In the genomic region with DNA sequence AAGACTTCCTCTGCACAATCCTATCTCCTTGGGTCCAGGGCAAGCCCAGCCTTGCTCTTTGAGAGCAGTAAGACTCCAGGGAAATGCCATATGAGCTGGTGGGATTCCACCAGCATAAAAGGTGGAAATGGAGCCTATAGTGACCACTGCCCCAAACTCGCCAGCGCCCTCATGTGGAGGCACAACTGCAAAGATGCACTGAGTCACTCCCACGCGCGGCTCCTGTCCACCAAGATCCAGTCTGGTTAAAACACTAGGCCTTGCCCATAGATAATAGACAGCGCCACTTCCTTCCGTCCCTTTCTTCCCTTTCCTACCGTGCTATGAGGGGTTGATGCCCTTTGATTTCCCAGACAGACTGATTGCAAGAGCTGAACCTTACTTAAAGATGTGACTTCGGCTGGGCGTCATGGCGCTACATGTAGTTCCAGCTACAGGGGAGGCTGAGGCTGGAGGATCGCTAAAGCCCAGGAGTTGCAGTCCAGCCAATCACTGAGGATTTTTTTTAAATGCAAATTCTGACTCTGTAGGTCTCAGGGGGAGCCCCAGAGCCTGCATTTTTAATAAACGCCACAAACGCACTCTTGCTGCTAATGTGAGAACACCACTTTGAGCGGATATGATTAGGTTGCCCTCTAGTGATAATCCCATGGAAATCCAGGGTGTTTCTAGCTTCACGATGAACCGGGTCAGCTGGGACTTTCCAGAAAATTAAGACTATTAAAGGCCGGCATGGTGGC, we compare ENCODE assay signal across 8 cellular contexts.
DNase-seq lines count a peak whose midpoint lies in the region; ATAC-seq and TF ChIP-seq lines count a peak whose summit lies in the region.

No MANE protein-coding gene starts in this region.

- no peaks in the 10 kb centered on the region for H3K9me3 ChIP-seq in adrenal gland (replicated peaks in 1 of 3)
- no peaks in the 10 kb centered on the region for H3K9me3 ChIP-seq in aorta (ENCODE audit: control insufficient read depth, low read length)

- no peaks in the 10 kb centered on the region for H3K36me3 ChIP-seq in adrenal gland (replicated peaks in 1 of 2)
- no peaks in the 10 kb centered on the region for H3K36me3 ChIP-seq in kidney epithelial cell (ENCODE audit: control insufficient read depth, insufficient read depth, low read length)
- no peaks in the 10 kb centered on the region for H3K36me3 ChIP-seq in aorta (ENCODE audit: control insufficient read depth in 1 of 2, insufficient read depth in 2 of 2, low read length in 1 of 2)

- peak; percentile 59; the same call in 1 of the 2 replicates for TF ChIP-seq CTCF in LNCAP (IDR thresholded peaks at IDR 0.05)
- TF ChIP-seq CTCF in adrenal gland (IDR thresholded peaks at IDR 0.05): peak; percentile 13 to 49 (median 40)
- peak; percentile 44 for TF ChIP-seq CTCF in kidney epithelial cell (IDR thresholded peaks at IDR 0.05; ENCODE audit: insufficient read depth, low read length, poor library complexity, severe bottlenecking)

- H3K4me1 ChIP-seq in adrenal gland (replicated peaks in 1 of 2) (no peaks in the 10 kb centered on the region), aorta (ENCODE audit: control insufficient read depth in 1 of 2, insufficient read depth in 2 of 2, low read length in 2 of 2) (no peaks in the 10 kb centered on the region)

- H3K27ac ChIP-seq in adrenal gland: no peak overlapping the region
- H3K27ac ChIP-seq in aorta (ENCODE audit: low read depth in 1 of 2, low read length in 2 of 2): no peak overlapping the region

- no peak for TF ChIP-seq POLR2A in adrenal gland (IDR thresholded peaks at IDR 0.05)

- no peaks in the 10 kb centered on the region for H3K27me3 ChIP-seq in adrenal gland
- no peaks in the 10 kb centered on the region for H3K27me3 ChIP-seq in kidney epithelial cell (ENCODE audit: control insufficient read depth, insufficient read depth, low read length)
- H3K27me3 ChIP-seq in aorta (ENCODE audit: control insufficient read depth in 1 of 2, insufficient read depth in 2 of 2, low read length in 1 of 2): no peaks in the 10 kb centered on the region

- intact Hi-C loops in adrenal gland (cut with DNase I): no loop called here
- intact Hi-C loops in aorta (cut with DNase I): no loop called here

- ATAC-seq in aorta (ENCODE audit: low FRiP score) (peak; percentile 44), HG03460 (IDR thresholded peaks at IDR 0.05; ENCODE audit: unreplicated experiment) (no peak)

- peak; percentile 23 to 28 for DNase-seq in SHP77 (lab: John Stamatoyannopoulos, UW)
- no peak for DNase-seq in SHP77 treated with DMSO at 0.1 percent for 48 hours (lab: John Stamatoyannopoulos, UW)
- DNase-seq in adrenal gland: peak in 5 of 7 donors; percentile 17 to 33 (median 23)
- no peak for DNase-seq in kidney epithelial cell (ENCODE audit: low read depth)
- no peak for DNase-seq in aorta
- DNase-seq in activated naive CD4-positive, alpha-beta T cell (lab: John Stamatoyannopoulos, UW): no peak

- H3K4me3 ChIP-seq in adrenal gland: no peak overlapping the region
- H3K4me3 ChIP-seq in kidney epithelial cell (ENCODE audit: low read depth, low read length): no peak overlapping the region
- no peak overlapping the region for H3K4me3 ChIP-seq in aorta (ENCODE audit: low read length in 2 of 2)

- 59 to 64% (median 63%) methylated on average over 18 of the region's 18 CpGs for WGBS in adrenal gland, 4 donors
- WGBS in aorta, 2 donors: 61 to 62% methylated on average over 18 of the region's 18 CpGs

Comparison
In these comparisons a context has a peak if more than half of its experiments do, and no peak if none do; other contexts are left out.
1. DNase-seq: peak in SHP77 (2 of 2) and adrenal gland (5 of 7); none in SHP77 treated with DMSO at 0.1 percent for 48 hours (single experiment), kidney epithelial cell (single experiment), aorta (0 of 2) and activated naive CD4-positive, alpha-beta T cell (0 of 4).
2. Peak in every context shown above with its lines, with median percentiles within 50 percentile points of each other: CTCF ChIP-seq.